ENCODE assay signal across 2 cellular contexts in the genomic region with DNA sequence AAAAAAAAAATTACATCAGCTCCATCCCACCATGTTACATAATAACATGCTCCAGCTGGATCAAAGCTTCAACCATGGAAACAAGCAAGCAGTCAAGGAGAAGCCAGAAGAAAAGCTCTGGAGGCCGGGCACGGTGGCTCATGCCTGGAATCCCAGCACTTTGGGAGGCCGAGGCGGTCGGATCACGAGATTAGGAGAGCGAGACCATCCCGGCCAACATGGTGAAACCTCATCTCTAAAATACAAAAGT.
TF ChIP-seq lines count a peak whose summit lies in the region.

No MANE protein-coding gene starts in this region.

TF ChIP-seq in HEK293, 187 proteins besides CTCF, POLR2A, EP300 and RAD21 (continued from another document):
- TF ChIP-seq, protein P1, sequence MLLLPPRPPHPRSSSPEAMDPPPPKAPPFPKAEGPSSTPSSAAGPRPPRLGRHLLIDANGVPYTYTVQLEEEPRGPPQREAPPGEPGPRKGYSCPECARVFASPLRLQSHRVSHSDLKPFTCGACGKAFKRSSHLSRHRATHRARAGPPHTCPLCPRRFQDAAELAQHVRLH (tag by site-specific recombination; IDR thresholded peaks at IDR 0.05) = 0 out of 2 replicates have a peak, but pooled peaks have one; percentile 8

TF ChIP-seq in SK-N-SH treated with all-trans-retinoic acid at 6 μM for 48 hours, 23 proteins besides CTCF, POLR2A, EP300 and RAD21 (continued from another document):
- TF ChIP-seq CREB5 (CRISPR knock-in tag; IDR thresholded peaks at IDR 0.05; ENCODE audit: low read depth) (no peak), ZNF565 (CRISPR knock-in tag; conservative IDR thresholded peaks at IDR 0.05; ENCODE audit: low read depth) (no peak), ISL1 (CRISPR knock-in tag; IDR thresholded peaks at IDR 0.05) (no peak), OSR1 (CRISPR knock-in tag; IDR thresholded peaks at IDR 0.05) (no peak)
